Comparison of ENCODE assay signal across 8 cellular contexts in genomic region chr2:164896634-164897033, GRCh38. TPM values are rescaled to one million over a fixed set of nuclear protein-coding genes. Genes with fewer than 3 reads are reported as not detected.
DNase-seq lines count a peak whose midpoint lies in the region; ATAC-seq, FAIRE-seq and TF ChIP-seq lines count a peak whose summit lies in the region.

No MANE protein-coding gene starts in this region.

- peak overlapping the region; percentile 60 for H3K4me2 ChIP-seq in Loucy (ENCODE audit: low read depth, low read length, poor library complexity, severe bottlenecking)

- H3K79me2 ChIP-seq in Loucy (ENCODE audit: insufficient read depth, low read length) = no peaks in the 10 kb centered on the region

- H3F3A ChIP-seq in Loucy (ENCODE audit: low read depth) = peaks cover 8% of the 10 kb centered on the region; the same call in 1 of the 2 replicates

- no peak overlapping the region for H3K27ac Mint-ChIP-seq in immature natural killer cell

- no peak overlapping the region for H3K4me3 Mint-ChIP-seq in immature natural killer cell

- TF ChIP-seq CTCF in Loucy (conservative IDR thresholded peaks at IDR 0.05; ENCODE audit: low read length) (no peak), fibroblast of pulmonary artery (IDR thresholded peaks at IDR 0.05; ENCODE audit: low read length, missing control alignments) (no peak), left ventricle myocardium inferior (IDR thresholded peaks at IDR 0.05; ENCODE audit: borderline replicate concordance) (no peak)

- H3K27me3 ChIP-seq in Loucy (ENCODE audit: insufficient read depth, low read length, poor library complexity, severe bottlenecking) (no peaks in the 10 kb centered on the region), left ventricle myocardium inferior (ENCODE audit: low read depth) (no peaks in the 10 kb centered on the region)

- H3K27ac ChIP-seq in left ventricle myocardium inferior (replicated peaks) = no peak overlapping the region

- TF ChIP-seq POLR2A in H54 (IDR thresholded peaks at IDR 0.05; ENCODE audit: low read depth, low read length) = no peak

- no peaks in the 10 kb centered on the region for H4K20me1 ChIP-seq in Loucy (ENCODE audit: insufficient read depth, low read length, poor library complexity, severe bottlenecking)

- FAIRE-seq in H54 (lab: Jason Lieb, UNC) = peak; percentile 93

- H3K36me3 Mint-ChIP-seq in immature natural killer cell = no peaks in the 10 kb centered on the region

- H3K4me1 Mint-ChIP-seq in immature natural killer cell = peaks cover 1 to 5% of the 10 kb centered on the region in 2 donors

- ATAC-seq in GM18517 (IDR thresholded peaks at IDR 0.05; ENCODE audit: unreplicated experiment) = peak; percentile 100

- peak overlapping the region; percentile 1 for H3K9ac ChIP-seq in Loucy (ENCODE audit: low read depth, low read length, poor library complexity, severe bottlenecking)

- H3K27me3 Mint-ChIP-seq in immature natural killer cell (ENCODE audit: low read depth in 3 of 3) = no peaks in the 10 kb centered on the region

- H3K9me3 ChIP-seq in Loucy (ENCODE audit: insufficient read depth, low read depth, low read length) (no peaks in the 10 kb centered on the region), left ventricle myocardium inferior (replicated peaks) (peaks cover 4% of the 10 kb centered on the region)

- H3K9me3 Mint-ChIP-seq in immature natural killer cell = peaks cover 0 to 3% (median 0%) of the 10 kb centered on the region in 6 donors

- H3K4me3 ChIP-seq in Loucy (ENCODE audit: low read length, poor library complexity, severe bottlenecking) (peak overlapping the region; percentile 33), fibroblast of pulmonary artery (replicated peaks; ENCODE audit: low read depth, low read length) (no peak overlapping the region), left ventricle myocardium inferior (no peak overlapping the region)

- peak overlapping the region; percentile 21; the same call in 1 of the 2 replicates for H2AFZ ChIP-seq in Loucy (ENCODE audit: low read length)

- DNase-seq in H54 (ENCODE audit: insufficient read length, low spot score) (peak; percentile 20), fibroblast of pulmonary artery (ENCODE audit: low read depth) (peak; percentile 60), immature natural killer cell (no peak), left ventricle myocardium inferior (no peak), middle frontal gyrus (ENCODE audit: extremely low spot score, low spot score) (no peak), NCI-H1417 (lab: John Stamatoyannopoulos, UW) (no peak)

- intact Hi-C loops in left ventricle myocardium inferior (cut with micrococcal nuclease) = no loop called here

- peaks cover 33% of the 10 kb centered on the region for H3K4me1 ChIP-seq in Loucy (ENCODE audit: insufficient read depth, low read length, poor library complexity, severe bottlenecking)
- H3K4me1 ChIP-seq in left ventricle myocardium inferior = peaks cover 4% of the 10 kb centered on the region

- no peaks in the 10 kb centered on the region for H3K9me2 ChIP-seq in Loucy (replicated peaks; ENCODE audit: low read depth, low read length)

- no peaks in the 10 kb centered on the region for H3K36me3 ChIP-seq in Loucy (ENCODE audit: insufficient read depth, low read length)
- H3K36me3 ChIP-seq in left ventricle myocardium inferior = no peaks in the 10 kb centered on the region

RNA-seq across cellular contexts. Expression of gene COBLL1, which starts 55.0 kb away (rescaled TPM):
- polyA plus RNA-seq in immature natural killer cell = 1 to 10 TPM in 1 of 3 donors, under 1 TPM in 1, not detected in 1; 0.04 to 1.4 TPM
- 15.3 TPM for total RNA-seq in left ventricle myocardium inferior

RNA-seq across cellular contexts. Expression of gene SLC38A11, which starts 58.7 kb away (rescaled TPM):
- polyA plus RNA-seq in immature natural killer cell = not detected
- 0.33 TPM for total RNA-seq in left ventricle myocardium inferior

Comparison
In these comparisons a context has a peak if more than half of its experiments do, and no peak if none do; other contexts are left out.
1. DNase-seq: peak in H54 (single experiment) and fibroblast of pulmonary artery (single experiment); none in immature natural killer cell (0 of 3), left ventricle myocardium inferior (single experiment), middle frontal gyrus (single experiment) and NCI-H1417 (0 of 3).